Comparison of ENCODE assay signal across 1 cellular context in the genomic region with DNA sequence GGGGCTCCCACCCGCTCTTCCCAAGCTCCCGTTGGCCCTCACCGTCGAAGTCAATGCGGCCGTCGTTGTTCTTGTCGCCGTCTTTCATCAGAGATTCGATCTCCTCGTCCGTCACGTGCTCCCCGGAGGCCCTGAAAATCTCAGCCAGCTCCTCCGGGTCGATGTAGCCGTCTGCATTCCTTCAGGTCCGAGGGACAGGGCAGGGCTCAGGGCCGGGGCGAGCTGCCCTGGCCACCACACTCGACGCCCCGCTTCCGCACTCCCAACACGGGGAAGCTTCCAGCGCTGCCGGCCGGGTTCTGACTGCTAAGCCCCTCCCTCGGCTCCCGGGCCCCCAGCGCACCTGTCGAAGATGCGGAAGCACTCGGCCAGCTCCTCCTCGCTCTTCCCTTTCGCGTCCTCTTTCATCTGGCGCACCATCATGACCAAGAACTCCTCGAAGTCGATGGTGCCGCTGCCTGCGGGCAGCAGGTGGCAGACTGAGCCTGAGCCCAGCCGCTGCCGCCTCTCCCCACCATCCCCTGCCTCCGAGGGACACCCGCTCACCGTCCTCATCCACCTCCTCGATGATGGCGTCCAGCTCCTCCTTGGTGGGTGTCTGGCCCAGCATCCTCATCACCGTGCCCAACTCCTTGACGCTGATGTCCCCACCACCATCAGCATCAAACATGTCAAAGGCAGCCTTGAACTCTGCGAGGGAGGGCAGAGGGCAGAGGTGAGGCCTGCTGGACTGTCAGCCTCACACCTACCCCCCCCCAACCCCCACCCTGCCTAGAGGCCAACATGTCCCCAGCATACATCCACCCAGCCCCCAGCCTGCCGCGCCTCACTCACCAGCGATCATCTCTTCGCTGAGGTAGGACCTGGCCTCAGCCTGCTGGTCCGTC.
TF ChIP-seq lines count a peak whose summit lies in the region.

No MANE protein-coding gene starts in this region.

TF ChIP-seq in H1, 55 proteins besides CTCF, POLR2A, EP300 and RAD21:
- TF ChIP-seq USF2 (IDR thresholded peaks at IDR 0.05; ENCODE audit: low read length) = peak; percentile 32; the same call in 1 of the 2 replicates
- TF ChIP-seq YY1 (IDR thresholded peaks at IDR 0.05; ENCODE audit: low read depth, low read length) = peak; percentile 72
- TF ChIP-seq EZH2 (IDR thresholded peaks at IDR 0.05; ENCODE audit: low read depth, low read length, severe bottlenecking) = no peak
- TF ChIP-seq KDM1A (IDR thresholded peaks at IDR 0.05; ENCODE audit: borderline replicate concordance, low read length) = no peak
- TF ChIP-seq SIN3A (conservative IDR thresholded peaks at IDR 0.05 in 1 of 2, IDR thresholded peaks at IDR 0.05 in 1 of 2; ENCODE audit: low read depth in 1 of 2, low read length in 2 of 2) = 0 out of 4 replicates have a peak, but pooled peaks of 1 of the 2 experiments have one; percentile 43
- peak; percentile 68 for TF ChIP-seq RNF2 (IDR thresholded peaks at IDR 0.05; ENCODE audit: borderline replicate concordance, low read depth, low read length, missing control alignments, poor library complexity, severe bottlenecking)
- TF ChIP-seq CTBP2 (IDR thresholded peaks at IDR 0.05; ENCODE audit: borderline replicate concordance, insufficient read depth, insufficient read length, low read length) = peak; percentile 66
- no peak for TF ChIP-seq CBX8 (IDR thresholded peaks at IDR 0.05; ENCODE audit: borderline replicate concordance, low read depth, low read length)
- peak; percentile 82 for TF ChIP-seq CREB1 (IDR thresholded peaks at IDR 0.05)
- TF ChIP-seq FOSL1 (IDR thresholded peaks at IDR 0.05; ENCODE audit: insufficient read depth, low read depth, low read length) = no peak
- 0 out of 2 replicates have a peak, but pooled peaks have one; percentile 24 for TF ChIP-seq TAF1 (IDR thresholded peaks at IDR 0.05; ENCODE audit: low read depth, low read length)
- TF ChIP-seq HDAC2 (IDR thresholded peaks at IDR 0.05; ENCODE audit: borderline replicate concordance in 1 of 2, low read depth in 2 of 2, low read length in 2 of 2) = no peak
- no peak for TF ChIP-seq CHD7 (IDR thresholded peaks at IDR 0.05; ENCODE audit: insufficient replicate concordance, low read length)
- peak; percentile 72 for TF ChIP-seq MAX (IDR thresholded peaks at IDR 0.05)
- TF ChIP-seq JUND (IDR thresholded peaks at IDR 0.05; ENCODE audit: low read length) = no peak
- TF ChIP-seq TCF12 (IDR thresholded peaks at IDR 0.05; ENCODE audit: low read depth, low read length) = 0 out of 2 replicates have a peak, but pooled peaks have one; percentile 12
- no peak for TF ChIP-seq ZNF274 (IDR thresholded peaks at IDR 0.05; ENCODE audit: borderline replicate concordance, extremely low read depth, low read length)
- TF ChIP-seq KDM4A (IDR thresholded peaks at IDR 0.05; ENCODE audit: low read depth, low read length, severe bottlenecking) = peak; percentile 84
- TF ChIP-seq E2F6 (IDR thresholded peaks at IDR 0.05) = peak; percentile 90
- no peak for TF ChIP-seq TAF7 (optimal IDR thresholded peaks at IDR 0.05; ENCODE audit: borderline replicate concordance, low read depth, low read length)
- no peak for TF ChIP-seq SP4 (IDR thresholded peaks at IDR 0.05; ENCODE audit: low read length)
